Comparison of ENCODE assay signal across 8 cellular contexts in the genomic region with DNA sequence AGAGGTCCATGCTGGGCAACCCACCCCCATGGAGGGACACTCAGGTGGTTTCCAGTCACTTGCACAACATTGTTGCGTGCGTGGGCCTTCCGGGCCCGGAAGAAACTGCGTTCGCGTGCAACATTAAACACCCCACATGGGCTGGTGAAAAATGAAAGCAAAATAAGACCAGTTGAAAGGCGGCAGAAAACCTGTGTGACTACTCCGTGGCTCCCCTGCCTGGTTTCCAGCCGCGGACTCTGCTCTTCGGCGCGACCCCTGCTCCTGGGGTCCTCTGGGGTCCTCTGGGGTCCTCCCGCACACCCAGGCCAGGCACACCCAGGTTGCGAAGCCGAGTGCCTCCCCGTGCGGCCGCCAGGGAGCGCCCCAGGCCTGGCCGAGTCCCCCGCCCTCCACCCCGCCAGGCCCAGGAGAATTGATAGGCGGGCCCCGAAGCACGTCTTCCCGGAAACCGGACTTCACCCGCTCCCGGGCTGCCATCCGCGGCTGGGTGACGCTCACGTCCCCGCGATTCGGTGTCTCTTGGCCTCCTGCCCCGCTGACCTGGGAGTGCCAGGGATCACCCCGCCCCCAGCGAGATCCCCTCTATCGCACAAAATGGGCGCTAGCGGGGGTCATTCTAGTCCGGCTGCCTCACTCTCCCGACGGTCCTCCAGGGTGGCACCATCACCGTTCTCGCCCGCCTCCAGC. TPM values are rescaled to one million over a fixed set of nuclear protein-coding genes. Genes with fewer than 3 reads are reported as not detected.
A peak's percentile ranks its signal among the peaks of the same experiment; 100 is the strongest.
DNase-seq lines count a peak whose midpoint lies in the region; ATAC-seq, FAIRE-seq and TF ChIP-seq lines count a peak whose summit lies in the region.

No MANE protein-coding gene starts in this region.

- H3K4me3 ChIP-seq in aorta (ENCODE audit: low read length in 2 of 2): peak overlapping the region; percentile 12 to 25

- peaks cover 5% of the 10 kb centered on the region for H3K36me3 Mint-ChIP-seq in endothelial cell (ENCODE audit: low read depth, unreplicated experiment)

- FAIRE-seq in GM12891 (lab: Jason Lieb, UNC) (no peak), frontal cortex (lab: Jason Lieb, UNC) (no peak)

- no peaks in the 10 kb centered on the region for H3K4me1 ChIP-seq in aorta (ENCODE audit: control insufficient read depth in 1 of 2, insufficient read depth in 2 of 2, low read length in 2 of 2)

- H3K4me3 Mint-ChIP-seq in endothelial cell (ENCODE audit: unreplicated experiment): no peak overlapping the region

- peaks cover 28% of the 10 kb centered on the region for H3K4me1 Mint-ChIP-seq in endothelial cell (ENCODE audit: unreplicated experiment)

- TF ChIP-seq POLR2A in GM12891 (IDR thresholded peaks at IDR 0.05; ENCODE audit: low read depth, low read length): peak; percentile 55

- ATAC-seq in HG02763 (IDR thresholded peaks at IDR 0.05; ENCODE audit: unreplicated experiment) (peak; percentile 87), aorta (ENCODE audit: low FRiP score) (peak; percentile 78)

- H3K27me3 Mint-ChIP-seq in endothelial cell (ENCODE audit: unreplicated experiment): peaks cover 19% of the 10 kb centered on the region

- no peaks in the 10 kb centered on the region for H3K27me3 ChIP-seq in aorta (ENCODE audit: control insufficient read depth in 1 of 2, insufficient read depth in 2 of 2, low read length in 1 of 2)

- H3K27ac Mint-ChIP-seq in endothelial cell (ENCODE audit: unreplicated experiment): no peak overlapping the region

- intact Hi-C loops in aorta (cut with DNase I): no loop called here

- DNase-seq in GM12891 (ENCODE audit: insufficient read length, low spot score) (peak; percentile 78), NCI-H510A treated with DMSO at 0.1 percent for 48 hours (lab: John Stamatoyannopoulos, UW) (peak; percentile 54), frontal cortex (ENCODE audit: low spot score in 2 of 2) (peak; percentile 56 to 70), retina (peak; percentile 69), aorta (peak; percentile 88), endothelial cell (ENCODE audit: low spot score) (no peak)
- DNase-seq in activated T-cell treated with anti-CD3 and anti-CD28 coated beads, Interleukin-2, amount 50 U/mL, for 48 hours: peak; percentile 87 to 88

- H3K9me3 ChIP-seq in aorta (ENCODE audit: control insufficient read depth, low read length): no peaks in the 10 kb centered on the region

- H3K27ac ChIP-seq in aorta (ENCODE audit: low read depth in 1 of 2, low read length in 2 of 2): no peak overlapping the region

- no peak for TF ChIP-seq CTCF in endothelial cell (IDR thresholded peaks at IDR 0.05; ENCODE audit: unreplicated experiment)

- WGBS in aorta, 2 donors: 18 to 28% methylated on average over 44 to 50 of the region's 50 CpGs

- H3K9me3 Mint-ChIP-seq in endothelial cell (ENCODE audit: unreplicated experiment): no peaks in the 10 kb centered on the region

- no peaks in the 10 kb centered on the region for H3K36me3 ChIP-seq in aorta (ENCODE audit: control insufficient read depth in 1 of 2, insufficient read depth in 2 of 2, low read length in 1 of 2)

TF ChIP-seq in GM12891, 5 proteins besides CTCF, POLR2A, EP300 and RAD21:
- no peak for TF ChIP-seq POLR2AphosphoS5 (IDR thresholded peaks at IDR 0.05; ENCODE audit: low read depth, low read length)
- 0 out of 2 replicates have a peak, but pooled peaks have one; percentile 30 for TF ChIP-seq POU2F2 (IDR thresholded peaks at IDR 0.05; ENCODE audit: low read depth, low read length)

RNA-seq across cellular contexts. Expression of gene SH2D4B, which starts 1.9 kb away (rescaled TPM):
- not detected for polyA plus RNA-seq in GM12891 (2012; ENCODE audit: low read depth, missing spikeins)
- total RNA-seq in frontal cortex (1.2 TPM), aorta (under 1 TPM; 0.27 to 0.52 TPM), endothelial cell (ENCODE audit: unreplicated experiment) (0.23 TPM)
- polyA plus RNA-seq in aorta: not detected
